In genomic region chr7:100568176-100568935, GRCh38 we compare ENCODE assay signal across 1 cellular context.
A peak's percentile ranks its signal among the peaks of the same experiment; 100 is the strongest.
TF ChIP-seq lines count a peak whose summit lies in the region.

No MANE protein-coding gene starts in this region.

TF ChIP-seq in HepG2, 621 proteins besides CTCF, POLR2A, EP300 and RAD21 (continued from another document):
- TF ChIP-seq, protein P1, sequence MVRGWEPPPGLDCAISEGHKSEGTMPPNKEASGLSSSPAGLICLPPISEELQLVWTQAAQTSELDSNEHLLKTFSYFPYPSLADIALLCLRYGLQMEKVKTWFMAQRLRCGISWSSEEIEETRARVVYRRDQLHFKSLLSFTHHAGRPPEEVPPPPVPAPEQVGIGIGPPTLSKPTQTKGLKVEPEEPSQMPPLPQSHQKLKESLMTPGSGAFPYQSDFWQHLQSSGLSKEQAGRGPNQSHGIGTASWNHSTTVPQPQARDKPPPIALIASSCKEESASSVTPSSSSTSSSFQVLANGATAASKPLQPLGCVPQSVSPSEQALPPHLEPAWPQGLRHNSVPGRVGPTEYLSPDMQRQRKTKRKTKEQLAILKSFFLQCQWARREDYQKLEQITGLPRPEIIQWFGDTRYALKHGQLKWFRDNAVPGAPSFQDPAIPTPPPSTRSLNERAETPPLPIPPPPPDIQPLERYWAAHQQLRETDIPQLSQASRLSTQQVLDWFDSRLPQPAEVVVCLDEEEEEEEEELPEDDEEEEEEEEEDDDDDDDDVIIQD (CRISPR knock-in tag; IDR thresholded peaks at IDR 0.05; ENCODE audit: low read depth) = peak; percentile 43; the same call in 1 of the 2 replicates
- TF ChIP-seq SUZ12 (IDR thresholded peaks at IDR 0.05; ENCODE audit: low read depth, low read length) (no peak), KDM4B (CRISPR knock-in tag; IDR thresholded peaks at IDR 0.05) (peak; percentile 15; the same call in 1 of the 2 replicates), MXD1 (CRISPR knock-in tag; IDR thresholded peaks at IDR 0.05) (peak; percentile 85), PHF20 (CRISPR knock-in tag; IDR thresholded peaks at IDR 0.05) (peak; percentile 57), JUNB (CRISPR knock-in tag; IDR thresholded peaks at IDR 0.05; ENCODE audit: borderline replicate concordance) (peak; percentile 62), CEBPG (CRISPR knock-in tag; IDR thresholded peaks at IDR 0.05) (no peak; the same call in 1 of the 2 replicates), RARA (CRISPR knock-in tag; IDR thresholded peaks at IDR 0.05) (peak; percentile 83), TAF15 (IDR thresholded peaks at IDR 0.05; ENCODE audit: low read depth, low read length, poor library complexity, severe bottlenecking) (no peak)
- TF ChIP-seq, protein P2, sequence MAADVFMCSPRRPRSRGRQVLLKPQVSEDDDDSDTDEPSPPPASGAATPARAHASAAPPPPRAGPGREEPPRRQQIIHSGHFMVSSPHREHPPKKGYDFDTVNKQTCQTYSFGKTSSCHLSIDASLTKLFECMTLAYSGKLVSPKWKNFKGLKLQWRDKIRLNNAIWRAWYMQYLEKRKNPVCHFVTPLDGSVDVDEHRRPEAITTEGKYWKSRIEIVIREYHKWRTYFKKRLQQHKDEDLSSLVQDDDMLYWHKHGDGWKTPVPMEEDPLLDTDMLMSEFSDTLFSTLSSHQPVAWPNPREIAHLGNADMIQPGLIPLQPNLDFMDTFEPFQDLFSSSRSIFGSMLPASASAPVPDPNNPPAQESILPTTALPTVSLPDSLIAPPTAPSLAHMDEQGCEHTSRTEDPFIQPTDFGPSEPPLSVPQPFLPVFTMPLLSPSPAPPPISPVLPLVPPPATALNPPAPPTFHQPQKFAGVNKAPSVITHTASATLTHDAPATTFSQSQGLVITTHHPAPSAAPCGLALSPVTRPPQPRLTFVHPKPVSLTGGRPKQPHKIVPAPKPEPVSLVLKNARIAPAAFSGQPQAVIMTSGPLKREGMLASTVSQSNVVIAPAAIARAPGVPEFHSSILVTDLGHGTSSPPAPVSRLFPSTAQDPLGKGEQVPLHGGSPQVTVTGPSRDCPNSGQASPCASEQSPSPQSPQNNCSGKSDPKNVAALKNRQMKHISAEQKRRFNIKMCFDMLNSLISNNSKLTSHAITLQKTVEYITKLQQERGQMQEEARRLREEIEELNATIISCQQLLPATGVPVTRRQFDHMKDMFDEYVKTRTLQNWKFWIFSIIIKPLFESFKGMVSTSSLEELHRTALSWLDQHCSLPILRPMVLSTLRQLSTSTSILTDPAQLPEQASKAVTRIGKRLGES (CRISPR knock-in tag; IDR thresholded peaks at IDR 0.05; ENCODE audit: borderline replicate concordance) = peak; percentile 17; the same call in 1 of the 2 replicates
- TF ChIP-seq, protein P3, sequence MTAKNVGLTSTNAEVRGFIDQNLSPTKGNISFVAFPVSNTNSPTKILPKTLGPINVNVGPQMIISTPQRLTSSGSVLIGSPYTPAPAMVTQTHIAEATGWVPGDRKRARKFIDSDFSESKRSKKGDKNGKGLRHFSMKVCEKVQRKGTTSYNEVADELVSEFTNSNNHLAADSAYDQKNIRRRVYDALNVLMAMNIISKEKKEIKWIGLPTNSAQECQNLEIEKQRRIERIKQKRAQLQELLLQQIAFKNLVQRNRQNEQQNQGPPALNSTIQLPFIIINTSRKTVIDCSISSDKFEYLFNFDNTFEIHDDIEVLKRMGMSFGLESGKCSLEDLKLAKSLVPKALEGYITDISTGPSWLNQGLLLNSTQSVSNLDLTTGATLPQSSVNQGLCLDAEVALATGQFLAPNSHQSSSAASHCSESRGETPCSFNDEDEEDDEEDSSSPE (CRISPR knock-in tag; IDR thresholded peaks at IDR 0.05) = peak; percentile 80
TF ChIP-seq in HepG2: peak in this region for 341.
